ENCODE assay signal across 11 cellular contexts in genomic region chr2:135600915-135601314, GRCh38.
DNase-seq lines count a peak whose midpoint lies in the region; ATAC-seq and TF ChIP-seq lines count a peak whose summit lies in the region.
"Had no signal": no experiment of that assay in that cellular context is flagged by ENCODE, and none has a peak within 500 bp of the region (broad histone marks: within the 10 kb centered on the region; RNA-seq: fewer than 3 reads in every experiment).

No MANE protein-coding gene starts in this region.

- H3K36me3 ChIP-seq in heart right ventricle, result peaks cover 0 to 37% (median 12%) of the 10 kb centered on the region in 9 donors
- peaks cover 26% of the 10 kb centered on the region for H3K36me3 ChIP-seq in RWPE2 (ENCODE audit: low read depth)

- H3K4me1 ChIP-seq in heart right ventricle, result no peaks in the 10 kb centered on the region
- H3K4me1 ChIP-seq in RWPE2 (ENCODE audit: insufficient read depth, poor library complexity, severe bottlenecking), result no peaks in the 10 kb centered on the region

- intact Hi-C loops in heart right ventricle (cut with DNase I), result loop anchor here in 1 of 10 donors (10.0 kb wide), 1 partner anchor 126 kb away; no protein-coding TSS in a partner anchor
- intact Hi-C loops in left cardiac atrium (cut with DNase I), result no loop called here

- TF ChIP-seq CTCF in heart right ventricle (IDR thresholded peaks at IDR 0.05), result peak in 5 of 9 donors; percentile 26 to 41 (median 37)
- TF ChIP-seq CTCF in RWPE2 (IDR thresholded peaks at IDR 0.05; ENCODE audit: poor library complexity, severe bottlenecking), result peak; percentile 45

- H3K9me3 ChIP-seq in heart right ventricle (no peaks in the 10 kb centered on the region), RWPE2 (ENCODE audit: severe bottlenecking) (no peaks in the 10 kb centered on the region)
- H3K9me3 ChIP-seq: ascending aorta had no signal

- H3K4me3 ChIP-seq in heart right ventricle (no peak overlapping the region), RWPE2 (ENCODE audit: severe bottlenecking) (no peak overlapping the region)
- H3K4me3 ChIP-seq: ascending aorta had no signal

- DNase-seq in heart right ventricle, result no peak
- DNase-seq in left cardiac atrium, result no peak
- DNase-seq in RWPE2 (ENCODE audit: low spot score), result no peak
- DNase-seq in fibroblast of peridontal ligament (ENCODE audit: extremely low read depth), result peak; percentile 72
- DNase-seq in stimulated activated CD4-positive, alpha-beta T cell treated with anti-CD3 and anti-CD28 coated beads, Interleukin-4, amount 100 ng/mL, for 4 hours, result no peak
- DNase-seq in cortex of kidney (lab: John Stamatoyannopoulos, UW), result no peak
- DNase-seq in dermis blood vessel endothelial cell, result no peak
- DNase-seq in COLO829 (ENCODE audit: low spot score), result no peak
- DNase-seq: activated B cell treated with CpG ODN at 0.5 μM for 24 hours; activated T-cell treated with anti-CD3 and anti-CD28 coated beads, Interleukin-2, amount 50 U/mL, for 24 hours had no signal

- ATAC-seq in heart right ventricle (no peak), left cardiac atrium (no peak), RWPE2 (ENCODE audit: low read depth) (no peak)

- H3K27ac ChIP-seq in heart right ventricle, result no peak overlapping the region
- H3K27ac ChIP-seq in RWPE2 (ENCODE audit: poor library complexity, severe bottlenecking), result no peak overlapping the region
- H3K27ac ChIP-seq: ascending aorta had no signal

- WGBS in heart right ventricle, 2 donors, result 91% methylated on average over 2 of the region's 2 CpGs

- H3K27me3 ChIP-seq in heart right ventricle, result no peaks in the 10 kb centered on the region
- H3K27me3 ChIP-seq in RWPE2 (ENCODE audit: insufficient read depth, poor library complexity, severe bottlenecking), result no peaks in the 10 kb centered on the region
- H3K27me3 ChIP-seq: ascending aorta had no signal
